In genomic region chr1:19814681-19815503, GRCh38 we compare ENCODE assay signal across 11 cellular contexts.
DNase-seq lines count a peak whose midpoint lies in the region; ATAC-seq lines count a peak whose summit lies in the region.
"Had no signal": no experiment of that assay in that cellular context is flagged by ENCODE, and none has a peak within 500 bp of the region (broad histone marks: within the 10 kb centered on the region; RNA-seq: fewer than 3 reads in every experiment).

Gene RNF186, minus strand, starts transcription at chr1:19815283. Its CDS starts 182 bp downstream, at chr1:19815101.

- H3K27ac Mint-ChIP-seq in stimulated activated memory B cell treated with anti-CD40 and anti-IgM and Interleukin-4, amounts not matched to agents 10 μg/mL and 1 μg/mL and 100 μg/mL, for 72 hours, result no peak within 1 kb of the TSS

- H3K4me1 Mint-ChIP-seq in stimulated activated memory B cell treated with anti-CD40 and anti-IgM and Interleukin-4, amounts not matched to agents 10 μg/mL and 1 μg/mL and 100 μg/mL, for 72 hours, result no peaks in the 10 kb centered on the region

- DNase-seq in LoVo (ENCODE audit: low spot score), result peak; percentile 91
- DNase-seq in NCI-H526 (lab: John Stamatoyannopoulos, UW), result peak; percentile 60 to 79
- DNase-seq in left kidney (ENCODE audit: low read depth, low spot score), result peak; percentile 81
- no peak for DNase-seq in GM19238 (ENCODE audit: insufficient read length, low spot score)
- DNase-seq: EL, hypothalamus, NCI-H1694 treated with DMSO at 0.1 percent for 48 hours, nucleus accumbens had no signal

- no peak within 1 kb of the TSS for H3K4me3 Mint-ChIP-seq in stimulated activated memory B cell treated with anti-CD40 and anti-IgM and Interleukin-4, amounts not matched to agents 10 μg/mL and 1 μg/mL and 100 μg/mL, for 72 hours

- H3K9me3 Mint-ChIP-seq in stimulated activated memory B cell treated with anti-CD40 and anti-IgM and Interleukin-4, amounts not matched to agents 10 μg/mL and 1 μg/mL and 100 μg/mL, for 72 hours, result no peaks in the 10 kb centered on the region

- peaks cover 32% of the 10 kb centered on the region for H3K27me3 Mint-ChIP-seq in stimulated activated memory B cell treated with anti-CD40 and anti-IgM and Interleukin-4, amounts not matched to agents 10 μg/mL and 1 μg/mL and 100 μg/mL, for 72 hours

- no peaks in the 10 kb centered on the region for H3K36me3 Mint-ChIP-seq in stimulated activated memory B cell treated with anti-CD40 and anti-IgM and Interleukin-4, amounts not matched to agents 10 μg/mL and 1 μg/mL and 100 μg/mL, for 72 hours

- peak; percentile 42 for ATAC-seq in stimulated activated memory B cell treated with anti-CD40 and anti-IgM and Interleukin-4, amounts not matched to agents 10 μg/mL and 1 μg/mL and 100 μg/mL, for 72 hours
- ATAC-seq in HG03460 (IDR thresholded peaks at IDR 0.05; ENCODE audit: unreplicated experiment) (no peak), GM21723 (IDR thresholded peaks at IDR 0.05; ENCODE audit: unreplicated experiment) (no peak)
